ENCODE assay signal across 33 cellular contexts in genomic region chrX:45202171-45202570, GRCh38. TPM values are rescaled to one million over a fixed set of nuclear protein-coding genes. Genes with fewer than 3 reads are reported as not detected.
"Had no signal": no experiment of that assay in that cellular context is flagged by ENCODE, and none has a peak within 500 bp of the region (broad histone marks: within the 10 kb centered on the region; RNA-seq: fewer than 3 reads in every experiment).

No MANE protein-coding gene starts in this region.

- H3K9me3 ChIP-seq: lower lobe of right lung had no signal

- H3K4me1 Mint-ChIP-seq: activated CD4-positive, alpha-beta memory T cell treated with anti-CD3 and anti-CD28 coated beads, Interleukin-2, amount 10 ng/mL, durations not matched to agents 7 days and 5 days; activated CD4-positive, alpha-beta T cell treated with anti-CD3 and anti-CD28 coated beads, Interleukin-2, amount 10 ng/mL, durations not matched to agents 7 days and 5 days; natural killer cell; neural progenitor cell; stimulated activated memory B cell treated with anti-CD40 and anti-IgM and Interleukin-4, amounts not matched to agents 10 μg/mL and 1 μg/mL and 100 μg/mL, for 72 hours; stimulated activated naive CD8-positive, alpha-beta T cell treated with anti-CD3 and anti-CD28 coated beads, Interleukin-15, amount 100 ng/mL, for 72 hours had no signal

- H3K4me2 ChIP-seq: neural progenitor cell, smooth muscle cell had no signal

- H3K4me1 ChIP-seq: esophagus squamous epithelium, lower lobe of right lung, neural progenitor cell, upper lobe of left lung had no signal

- H3K27ac Mint-ChIP-seq: activated CD4-positive, alpha-beta memory T cell treated with anti-CD3 and anti-CD28 coated beads, Interleukin-2, amount 10 ng/mL, durations not matched to agents 7 days and 5 days; activated CD4-positive, alpha-beta T cell treated with anti-CD3 and anti-CD28 coated beads, Interleukin-2, amount 10 ng/mL, durations not matched to agents 7 days and 5 days; activated T-cell treated with anti-CD3 and anti-CD28 coated beads, Interleukin-2, amount 50 U/mL, for 24 hours; natural killer cell; neural progenitor cell; stimulated activated memory B cell treated with anti-CD40 and anti-IgM and Interleukin-4, amounts not matched to agents 10 μg/mL and 1 μg/mL and 100 μg/mL, for 72 hours; stimulated activated naive CD8-positive, alpha-beta T cell treated with anti-CD3 and anti-CD28 coated beads, Interleukin-15, amount 100 ng/mL, for 72 hours; T-helper 17 cell; WTC11 had no signal

- H3K9me3 Mint-ChIP-seq: activated CD4-positive, alpha-beta memory T cell treated with anti-CD3 and anti-CD28 coated beads, Interleukin-2, amount 10 ng/mL, durations not matched to agents 7 days and 5 days; activated CD4-positive, alpha-beta T cell treated with anti-CD3 and anti-CD28 coated beads, Interleukin-2, amount 10 ng/mL, durations not matched to agents 7 days and 5 days had no signal

- DNase-seq: activated CD4-positive, alpha-beta memory T cell treated with anti-CD3 and anti-CD28 coated beads, Interleukin-2, amount 10 ng/mL, durations not matched to agents 7 days and 5 days; activated CD4-positive, alpha-beta T cell treated with anti-CD3 and anti-CD28 coated beads for 1 hour; activated CD4-positive, alpha-beta T cell treated with anti-CD3 and anti-CD28 coated beads, Interleukin-2, amount 10 ng/mL, durations not matched to agents 7 days and 5 days; activated CD8-positive, alpha-beta memory T cell treated with anti-CD3 and anti-CD28 coated beads, Interleukin-2, amount 50 U/mL, for 48 hours; activated gamma-delta T cell treated with Interleukin-2 at 50 U/mL for 16 hours; activated naive CD4-positive, alpha-beta T cell treated with anti-CD3 and anti-CD28 coated beads, Interleukin-2, amount 50 U/mL, for 16 hours; activated T-cell treated with anti-CD3 and anti-CD28 coated beads, Interleukin-2, amount 50 U/mL, for 24 hours; amniotic stem cell; central memory CD4-positive, alpha-beta T cell; dermis blood vessel endothelial cell; effector CD4-positive, alpha-beta T cell; esophagus squamous epithelium; foreskin melanocyte; hippocampal formation; left cardiac atrium; lower lobe of right lung; mesenchymal stem cell; natural killer cell; occipital lobe; posterior cingulate gyrus; stimulated activated CD4-positive, alpha-beta T cell treated with anti-CD3 and anti-CD28 coated beads, Interleukin-1b, Interleukin-23, amount 100 ng/mL, for 48 hours; stimulated activated CD4-positive, alpha-beta T cell treated with anti-CD3 and anti-CD28 coated beads, Interleukin-4, amount 100 ng/mL, for 4 hours; stimulated activated CD8-positive, alpha-beta memory T cell treated with anti-CD3 and anti-CD28 coated beads, Interleukin-4, amount 100 ng/mL, for 48 hours; stimulated activated naive CD8-positive, alpha-beta T cell treated with anti-CD3 and anti-CD28 coated beads, Interleukin-15, amount 100 ng/mL, for 72 hours; substantia nigra; T-helper 17 cell; upper lobe of left lung had no signal

- ATAC-seq: left cardiac atrium; lower lobe of right lung; natural killer cell; stimulated activated memory B cell treated with anti-CD40 and anti-IgM and Interleukin-4, amounts not matched to agents 10 μg/mL and 1 μg/mL and 100 μg/mL, for 72 hours; stimulated activated naive CD8-positive, alpha-beta T cell treated with anti-CD3 and anti-CD28 coated beads, Interleukin-15, amount 100 ng/mL, for 72 hours; T-helper 17 cell; WTC11 had no signal

- H3K36me3 ChIP-seq: esophagus squamous epithelium, lower lobe of right lung, neural progenitor cell, upper lobe of left lung had no signal

- H3K4me3 Mint-ChIP-seq: activated CD4-positive, alpha-beta memory T cell treated with anti-CD3 and anti-CD28 coated beads, Interleukin-2, amount 10 ng/mL, durations not matched to agents 7 days and 5 days; activated CD4-positive, alpha-beta T cell treated with anti-CD3 and anti-CD28 coated beads, Interleukin-2, amount 10 ng/mL, durations not matched to agents 7 days and 5 days; activated T-cell treated with anti-CD3 and anti-CD28 coated beads, Interleukin-2, amount 50 U/mL, for 24 hours; natural killer cell; neural progenitor cell; stimulated activated memory B cell treated with anti-CD40 and anti-IgM and Interleukin-4, amounts not matched to agents 10 μg/mL and 1 μg/mL and 100 μg/mL, for 72 hours; stimulated activated naive CD8-positive, alpha-beta T cell treated with anti-CD3 and anti-CD28 coated beads, Interleukin-15, amount 100 ng/mL, for 72 hours; T-helper 17 cell; WTC11 had no signal

- H3K4me3 ChIP-seq: esophagus squamous epithelium, lower lobe of right lung, neural progenitor cell, smooth muscle cell, upper lobe of left lung had no signal

- H3K36me3 Mint-ChIP-seq: natural killer cell; neural progenitor cell; stimulated activated memory B cell treated with anti-CD40 and anti-IgM and Interleukin-4, amounts not matched to agents 10 μg/mL and 1 μg/mL and 100 μg/mL, for 72 hours had no signal

- H3K9ac ChIP-seq: neural progenitor cell had no signal

- H2AFZ ChIP-seq: neural progenitor cell had no signal

- H3K27me3 ChIP-seq: neural progenitor cell, upper lobe of left lung had no signal

- H3K27ac ChIP-seq: epithelial cell of prostate, neural progenitor cell had no signal

RNA-seq across cellular contexts. Expression of gene DIPK2B, which starts 1.5 kb away (rescaled TPM):
- total RNA-seq: activated CD4-positive, alpha-beta memory T cell treated with anti-CD3 and anti-CD28 coated beads, Interleukin-2, amount 10 ng/mL, durations not matched to agents 7 days and 5 days; activated CD4-positive, alpha-beta T cell treated with anti-CD3 and anti-CD28 coated beads, Interleukin-2, amount 10 ng/mL, durations not matched to agents 7 days and 5 days; natural killer cell; smooth muscle cell; T-helper 17 cell; WTC11 had no signal
- polyA plus RNA-seq: keratinocyte, smooth muscle cell had no signal
